20 cellular contexts compared by ENCODE assay signal in the genomic region with DNA sequence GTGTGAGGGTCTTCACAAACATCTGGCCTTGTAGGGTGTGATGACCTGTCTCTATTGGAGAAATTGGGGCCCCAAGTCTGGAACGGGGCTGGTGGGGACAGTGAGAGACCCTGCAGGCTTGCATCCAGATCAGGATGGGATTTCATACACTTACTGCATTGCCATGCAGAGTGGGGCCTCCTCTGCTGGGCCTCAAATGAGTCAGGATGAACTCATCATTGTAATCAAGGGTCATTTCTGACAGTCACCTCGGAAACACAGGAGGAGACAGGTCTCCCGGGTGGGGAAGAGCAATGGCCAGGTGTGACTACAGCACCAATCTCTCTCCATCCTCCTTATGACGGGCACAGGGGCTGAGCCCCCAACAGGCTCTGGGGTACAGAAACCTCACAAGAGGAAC. TPM values are rescaled to one million over a fixed set of nuclear protein-coding genes. Genes with fewer than 3 reads are reported as not detected.
"Had no signal": no experiment of that assay in that cellular context is flagged by ENCODE, and none has a peak within 500 bp of the region (broad histone marks: within the 10 kb centered on the region; RNA-seq: fewer than 3 reads in every experiment).

No MANE protein-coding gene starts in this region.

- DNase-seq: activated B cell treated with CpG ODN at 0.5 μM for 24 hours; activated CD4-positive, alpha-beta T cell treated with anti-CD3 and anti-CD28 coated beads, Interleukin-2, amount 10 ng/mL, durations not matched to agents 7 days and 5 days; activated CD8-positive, alpha-beta memory T cell treated with anti-CD3 and anti-CD28 coated beads, Interleukin-2, amount 50 U/mL, for 48 hours; activated naive CD8-positive, alpha-beta T cell treated with anti-CD3 and anti-CD28 coated beads, Interleukin-2, amount 10 ng/mL, durations not matched to agents 7 days and 5 days; aorta; endodermal cell; hypothalamus; mesendoderm; stimulated activated CD4-positive, alpha-beta T cell treated with anti-CD3 and anti-CD28 coated beads, Interleukin-2, amount 100 ng/mL, for 48 hours; stimulated activated naive CD4-positive, alpha-beta T cell; T-helper 2 cell; transverse colon had no signal

- H3K4me3 Mint-ChIP-seq: activated B cell treated with CpG ODN at 0.5 μM for 24 hours; activated CD4-positive, alpha-beta T cell treated with anti-CD3 and anti-CD28 coated beads, Interleukin-2, amount 10 ng/mL, durations not matched to agents 7 days and 5 days; activated naive CD8-positive, alpha-beta T cell treated with anti-CD3 and anti-CD28 coated beads, Interleukin-2, amount 10 ng/mL, durations not matched to agents 7 days and 5 days; activated T-helper 1 cell treated with anti-CD3 and anti-CD28 coated beads, Interleukin-12 subunit alpha, Interleukin-12 subunit beta, Interleukin-2, Interleukin-4 antibody, amounts not matched to agents 30 ng/mL and 10 ng/mL and 1 ng/mL, durations not matched to agents 14 hours and 24 hours and 36 hours; endodermal cell; natural killer cell treated with Interleukin-12 subunit alpha and Interleukin-12 subunit beta and Interleukin-15 and Interleukin-18, amount 100 ng/mL, for 72 hours had no signal

- H3K27ac ChIP-seq: transverse colon had no signal

- H3K9me3 Mint-ChIP-seq: activated B cell treated with CpG ODN at 0.5 μM for 24 hours; activated CD4-positive, alpha-beta T cell treated with anti-CD3 and anti-CD28 coated beads, Interleukin-2, amount 10 ng/mL, durations not matched to agents 7 days and 5 days; activated naive CD8-positive, alpha-beta T cell treated with anti-CD3 and anti-CD28 coated beads, Interleukin-2, amount 10 ng/mL, durations not matched to agents 7 days and 5 days; activated T-helper 1 cell treated with anti-CD3 and anti-CD28 coated beads, Interleukin-12 subunit alpha, Interleukin-12 subunit beta, Interleukin-2, Interleukin-4 antibody, amounts not matched to agents 30 ng/mL and 10 ng/mL and 1 ng/mL, durations not matched to agents 14 hours and 24 hours and 36 hours; endodermal cell; natural killer cell treated with Interleukin-12 subunit alpha and Interleukin-12 subunit beta and Interleukin-15 and Interleukin-18, amount 100 ng/mL, for 72 hours had no signal

- H3K36me3 ChIP-seq: transverse colon had no signal

- H3K27ac Mint-ChIP-seq: activated B cell treated with CpG ODN at 0.5 μM for 24 hours; activated CD4-positive, alpha-beta T cell treated with anti-CD3 and anti-CD28 coated beads, Interleukin-2, amount 10 ng/mL, durations not matched to agents 7 days and 5 days; activated naive CD8-positive, alpha-beta T cell treated with anti-CD3 and anti-CD28 coated beads, Interleukin-2, amount 10 ng/mL, durations not matched to agents 7 days and 5 days; activated T-helper 1 cell treated with anti-CD3 and anti-CD28 coated beads, Interleukin-12 subunit alpha, Interleukin-12 subunit beta, Interleukin-2, Interleukin-4 antibody, amounts not matched to agents 30 ng/mL and 10 ng/mL and 1 ng/mL, durations not matched to agents 14 hours and 24 hours and 36 hours; endodermal cell; natural killer cell treated with Interleukin-12 subunit alpha and Interleukin-12 subunit beta and Interleukin-15 and Interleukin-18, amount 100 ng/mL, for 72 hours had no signal

- H3K27me3 ChIP-seq: transverse colon had no signal

- H3K4me1 ChIP-seq: transverse colon had no signal

- H3K9me3 ChIP-seq: transverse colon had no signal

- H3K4me3 ChIP-seq: transverse colon had no signal

- H3K36me3 Mint-ChIP-seq: activated naive CD8-positive, alpha-beta T cell treated with anti-CD3 and anti-CD28 coated beads, Interleukin-2, amount 10 ng/mL, durations not matched to agents 7 days and 5 days; natural killer cell treated with Interleukin-12 subunit alpha and Interleukin-12 subunit beta and Interleukin-15 and Interleukin-18, amount 100 ng/mL, for 72 hours had no signal

- FAIRE-seq: TTC549 had no signal

- H3K4me1 Mint-ChIP-seq: activated B cell treated with CpG ODN at 0.5 μM for 24 hours; activated CD4-positive, alpha-beta T cell treated with anti-CD3 and anti-CD28 coated beads, Interleukin-2, amount 10 ng/mL, durations not matched to agents 7 days and 5 days; activated naive CD8-positive, alpha-beta T cell treated with anti-CD3 and anti-CD28 coated beads, Interleukin-2, amount 10 ng/mL, durations not matched to agents 7 days and 5 days; endodermal cell had no signal

RNA-seq across cellular contexts. Expression of gene GALR1, which starts 48.1 kb away (rescaled TPM):
- total RNA-seq: activated B cell treated with CpG ODN at 0.5 μM for 24 hours; activated CD4-positive, alpha-beta T cell treated with anti-CD3 and anti-CD28 coated beads, Interleukin-2, amount 10 ng/mL, durations not matched to agents 7 days and 5 days; activated naive CD8-positive, alpha-beta T cell treated with anti-CD3 and anti-CD28 coated beads, Interleukin-2, amount 10 ng/mL, durations not matched to agents 7 days and 5 days; activated T-helper 1 cell treated with anti-CD3 and anti-CD28 coated beads, Interleukin-12 subunit alpha, Interleukin-12 subunit beta, Interleukin-2, Interleukin-4 antibody, amounts not matched to agents 30 ng/mL and 10 ng/mL and 1 ng/mL, durations not matched to agents 14 hours and 24 hours and 36 hours; dermis microvascular lymphatic vessel endothelial cell; glomerular endothelial cell; kidney epithelial cell; liver; natural killer cell treated with Interleukin-12 subunit alpha and Interleukin-12 subunit beta and Interleukin-15 and Interleukin-18, amount 100 ng/mL, for 72 hours; renal cortical epithelial cell had no signal
- polyA plus RNA-seq: liver had no signal
